Comparison of ENCODE assay signal across 9 cellular contexts in genomic region chr15:63502137-63502801, GRCh38. TPM values are rescaled to one million over a fixed set of nuclear protein-coding genes. Genes with fewer than 3 reads are reported as not detected.
DNase-seq lines count a peak whose midpoint lies in the region; ATAC-seq, FAIRE-seq and TF ChIP-seq lines count a peak whose summit lies in the region.
"Had no signal": no experiment of that assay in that cellular context is flagged by ENCODE, and none has a peak within 500 bp of the region (broad histone marks: within the 10 kb centered on the region; RNA-seq: fewer than 3 reads in every experiment).

No MANE protein-coding gene starts in this region.

- peak overlapping the region; percentile 76 for H3K4me3 Mint-ChIP-seq in activated CD4-positive, alpha-beta T cell treated with anti-CD3 and anti-CD28 coated beads, Interleukin-2, amount 10 ng/mL, durations not matched to agents 7 days and 5 days
- peak overlapping the region; percentile 88 for H3K4me3 Mint-ChIP-seq in activated naive CD8-positive, alpha-beta T cell

- H3K27ac Mint-ChIP-seq in activated CD4-positive, alpha-beta T cell treated with anti-CD3 and anti-CD28 coated beads, Interleukin-2, amount 10 ng/mL, durations not matched to agents 7 days and 5 days = peak overlapping the region; percentile 95
- peak overlapping the region; percentile 99 for H3K27ac Mint-ChIP-seq in activated naive CD8-positive, alpha-beta T cell

- H3K36me3 ChIP-seq in thoracic aorta = no peaks in the 10 kb centered on the region

- H3K27me3 Mint-ChIP-seq in activated CD4-positive, alpha-beta T cell treated with anti-CD3 and anti-CD28 coated beads, Interleukin-2, amount 10 ng/mL, durations not matched to agents 7 days and 5 days = no peaks in the 10 kb centered on the region
- no peaks in the 10 kb centered on the region for H3K27me3 Mint-ChIP-seq in activated naive CD8-positive, alpha-beta T cell

- H3K27me3 ChIP-seq in thoracic aorta (replicated peaks; ENCODE audit: insufficient read depth) = no peaks in the 10 kb centered on the region

- peaks cover 3% of the 10 kb centered on the region for H3K9me3 Mint-ChIP-seq in activated CD4-positive, alpha-beta T cell treated with anti-CD3 and anti-CD28 coated beads, Interleukin-2, amount 10 ng/mL, durations not matched to agents 7 days and 5 days
- H3K9me3 Mint-ChIP-seq in activated naive CD8-positive, alpha-beta T cell (ENCODE audit: low read depth) = peaks cover 4% of the 10 kb centered on the region

- TF ChIP-seq CTCF in thoracic aorta (IDR thresholded peaks at IDR 0.05) = no peak
- no peak for TF ChIP-seq CTCF in D721Med (IDR thresholded peaks at IDR 0.05; ENCODE audit: insufficient read depth, missing control alignments)

- ATAC-seq in thoracic aorta (ENCODE audit: insufficient number of reproducible peaks, low FRiP score, low read depth) (no peak), HG03439 (IDR thresholded peaks at IDR 0.05; ENCODE audit: unreplicated experiment) (no peak)

- H3K27ac ChIP-seq in thoracic aorta = peak overlapping the region; percentile 98 to 99

- CTCF ChIA-PET in activated CD4-positive, alpha-beta T cell treated with anti-CD3 and anti-CD28 coated beads, Interleukin-2, amount 10 ng/mL, durations not matched to agents 7 days and 5 days (lab: Charles Lee) = interaction anchor here (1.0 to 4.7 kb wide), 4 partner anchors 9 to 15 kb away, joined by 4 to 31 read pairs (median 8); no protein-coding TSS in a partner anchor

- FAIRE-seq in D721Med (lab: Jason Lieb, UNC) = no peak

- H3K4me1 ChIP-seq in thoracic aorta (ENCODE audit: control insufficient read depth in 1 of 2, low read depth in 2 of 2) = peaks cover 33 to 46% of the 10 kb centered on the region in 2 donors

- peaks cover 17% of the 10 kb centered on the region for H3K36me3 Mint-ChIP-seq in activated CD4-positive, alpha-beta T cell treated with anti-CD3 and anti-CD28 coated beads, Interleukin-2, amount 10 ng/mL, durations not matched to agents 7 days and 5 days (ENCODE audit: low read depth)
- no peaks in the 10 kb centered on the region for H3K36me3 Mint-ChIP-seq in activated naive CD8-positive, alpha-beta T cell

- peaks cover 61% of the 10 kb centered on the region for H3K4me1 Mint-ChIP-seq in activated CD4-positive, alpha-beta T cell treated with anti-CD3 and anti-CD28 coated beads, Interleukin-2, amount 10 ng/mL, durations not matched to agents 7 days and 5 days
- peaks cover 66% of the 10 kb centered on the region for H3K4me1 Mint-ChIP-seq in activated naive CD8-positive, alpha-beta T cell (ENCODE audit: low read depth)

- H3K9me3 ChIP-seq in thoracic aorta = no peaks in the 10 kb centered on the region

- H3K4me3 ChIP-seq in thoracic aorta = peak overlapping the region; percentile 64

- DNase-seq in activated CD4-positive, alpha-beta T cell treated with anti-CD3 and anti-CD28 coated beads, Interleukin-2, amount 10 ng/mL, durations not matched to agents 7 days and 5 days = no peak
- DNase-seq in activated CD4-positive, alpha-beta T cell treated with anti-CD3 and anti-CD28 coated beads, Interleukin-2, amount 50 U/mL, for 4 hours = no peak
- DNase-seq in iris pigment epithelial cell (ENCODE audit: low read depth) (peak; percentile 83), thoracic aorta (ENCODE audit: low spot score) (no peak), D721Med (ENCODE audit: insufficient read length, low spot score) (no peak), NCI-H524 treated with DMSO at 0.1 percent for 48 hours (lab: John Stamatoyannopoulos, UW) (no peak)
- DNase-seq: DND-41 had no signal

- POLR2A ChIA-PET in activated CD4-positive, alpha-beta T cell treated with anti-CD3 and anti-CD28 coated beads, Interleukin-2, amount 10 ng/mL, durations not matched to agents 7 days and 5 days (lab: Charles Lee) = interaction anchor here (0.6 kb wide), 1 partner anchor 104 kb away, joined by 5 read pairs; no protein-coding TSS in a partner anchor

RNA-seq across cellular contexts. Expression of gene USP3, which starts 2.1 kb away (rescaled TPM):
- 10 to 100 TPM; 62.7 to 70.8 TPM for total RNA-seq in activated CD4-positive, alpha-beta T cell treated with anti-CD3 and anti-CD28 coated beads, Interleukin-2, amount 10 ng/mL, durations not matched to agents 7 days and 5 days
- 10 to 100 TPM; 37.8 to 54.4 TPM for total RNA-seq in thoracic aorta
